Comparison of ENCODE assay signal across 22 cellular contexts in the genomic region with DNA sequence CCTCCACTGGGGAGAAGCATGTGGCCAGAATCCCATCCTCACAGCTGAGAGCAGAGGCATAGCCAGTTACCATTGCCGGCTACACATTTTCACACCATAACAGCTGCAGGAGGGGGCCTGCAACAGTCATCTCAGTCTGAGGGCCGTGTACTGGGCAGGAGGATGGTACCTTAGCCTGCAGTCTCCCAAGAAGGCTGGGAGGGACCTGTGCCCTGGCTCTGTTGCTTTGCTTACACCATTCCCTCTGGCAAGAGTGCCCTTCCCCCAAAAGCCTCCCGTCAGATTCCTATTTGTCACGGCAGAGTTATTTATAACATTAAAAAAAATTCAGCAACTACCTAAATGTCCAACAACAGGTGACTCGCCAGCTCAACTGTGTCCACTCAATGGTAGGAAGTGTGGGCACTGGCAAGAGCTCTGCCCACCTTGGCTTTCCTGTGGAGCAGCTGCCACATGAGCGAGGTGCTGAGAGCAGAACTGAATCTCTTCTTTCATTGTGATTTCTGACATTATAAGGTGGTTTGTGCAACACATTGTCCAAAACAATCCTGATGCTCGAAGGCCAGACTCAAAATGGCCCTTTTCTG. TPM values are rescaled to one million over a fixed set of nuclear protein-coding genes. Genes with fewer than 3 reads are reported as not detected.
"Had no signal": no experiment of that assay in that cellular context is flagged by ENCODE, and none has a peak within 500 bp of the region (broad histone marks: within the 10 kb centered on the region; RNA-seq: fewer than 3 reads in every experiment).

No MANE protein-coding gene starts in this region.

- H3K4me3 ChIP-seq: coronary artery, heart left ventricle, left ventricle myocardium inferior, lung, mucosa of descending colon, spleen, uterus had no signal

- DNase-seq: activated B cell treated with CpG ODN at 0.5 μM for 24 hours; activated naive CD4-positive, alpha-beta T cell; activated T-cell treated with anti-CD3 and anti-CD28 coated beads for 4 hours; activated T-cell treated with anti-CD3 and anti-CD28 coated beads, Interleukin-2, amount 50 U/mL, for 72 hours; effector memory CD8-positive, alpha-beta T cell; erythroblast; heart left ventricle; left ventricle myocardium inferior; mesendoderm; mucosa of descending colon; occipital lobe; right cardiac atrium; spleen; stimulated activated naive CD8-positive, alpha-beta T cell treated with anti-CD3 and anti-CD28 coated beads, Interleukin-15, Interleukin-2, amounts not matched to agents 100 U/mL and 50 U/mL, for 24 hours; T-helper 1 cell; uterus had no signal

- H3K27ac Mint-ChIP-seq: activated B cell treated with CpG ODN at 0.5 μM for 24 hours; activated naive CD4-positive, alpha-beta T cell treated with anti-CD3 and anti-CD28 coated beads, Interleukin-2, amount 50 U/mL, for 72 hours; activated T-cell treated with anti-CD3 and anti-CD28 coated beads, Interleukin-2, amount 50 U/mL, for 72 hours; effector memory CD8-positive, alpha-beta T cell; nephron; T-helper 2 cell treated with Interferon-gamma antibody and Interleukin-4, amounts not matched to agents 5 μg/mL and 100 μg/mL, for 36 hours; type B pancreatic cell had no signal

- H3K36me3 Mint-ChIP-seq: activated naive CD4-positive, alpha-beta T cell treated with anti-CD3 and anti-CD28 coated beads, Interleukin-2, amount 50 U/mL, for 72 hours; type B pancreatic cell had no signal

- H3K27ac ChIP-seq: coronary artery, heart left ventricle, left ventricle myocardium inferior, spleen, uterus had no signal

- H3K36me3 ChIP-seq: heart left ventricle, left ventricle myocardium inferior, spleen, uterus had no signal

- H3K9me3 ChIP-seq: heart left ventricle, left ventricle myocardium inferior, mucosa of descending colon, spleen, uterus had no signal

- H3K9me3 Mint-ChIP-seq: activated B cell treated with CpG ODN at 0.5 μM for 24 hours; activated naive CD4-positive, alpha-beta T cell treated with anti-CD3 and anti-CD28 coated beads, Interleukin-2, amount 50 U/mL, for 72 hours; activated T-cell treated with anti-CD3 and anti-CD28 coated beads, Interleukin-2, amount 50 U/mL, for 72 hours; effector memory CD8-positive, alpha-beta T cell; nephron; T-helper 2 cell treated with Interferon-gamma antibody and Interleukin-4, amounts not matched to agents 5 μg/mL and 100 μg/mL, for 36 hours; type B pancreatic cell had no signal

- ATAC-seq: activated naive CD4-positive, alpha-beta T cell treated with anti-CD3 and anti-CD28 coated beads, Interleukin-2, amount 50 U/mL, for 72 hours; activated T-cell treated with anti-CD3 and anti-CD28 coated beads, Interleukin-2, amount 50 U/mL, for 72 hours; effector memory CD8-positive, alpha-beta T cell; heart left ventricle; mucosa of descending colon; right cardiac atrium; stimulated activated naive CD8-positive, alpha-beta T cell treated with anti-CD3 and anti-CD28 coated beads, Interleukin-15, Interleukin-2, amounts not matched to agents 100 U/mL and 50 U/mL, for 24 hours had no signal

- H3K4me3 Mint-ChIP-seq: activated B cell treated with CpG ODN at 0.5 μM for 24 hours; activated T-cell treated with anti-CD3 and anti-CD28 coated beads, Interleukin-2, amount 50 U/mL, for 72 hours; effector memory CD8-positive, alpha-beta T cell; nephron; T-helper 2 cell treated with Interferon-gamma antibody and Interleukin-4, amounts not matched to agents 5 μg/mL and 100 μg/mL, for 36 hours; type B pancreatic cell had no signal

- H3K4me1 Mint-ChIP-seq: activated B cell treated with CpG ODN at 0.5 μM for 24 hours had no signal

RNA-seq across cellular contexts. Expression of gene CAMKV, which starts 4.4 kb away (rescaled TPM):
- total RNA-seq: activated B cell treated with CpG ODN at 0.5 μM for 24 hours, heart left ventricle, left ventricle myocardium inferior, mucosa of descending colon, right cardiac atrium, spleen had no signal
- polyA plus RNA-seq: heart left ventricle, lung, right cardiac atrium, spleen had no signal
